ENCODE assay signal across 8 cellular contexts in genomic region chr11:62621027-62621566, GRCh38. TPM values are rescaled to one million over a fixed set of nuclear protein-coding genes. Genes with fewer than 3 reads are reported as not detected.
DNase-seq lines count a peak whose midpoint lies in the region; ATAC-seq and TF ChIP-seq lines count a peak whose summit lies in the region.

No MANE protein-coding gene starts in this region.

- H2AFZ ChIP-seq in OCI-LY1 (ENCODE audit: low read length): no peak overlapping the region
- peak overlapping the region; percentile 12 for H2AFZ ChIP-seq in neural progenitor cell (replicated peaks)

- peaks cover 7 to 31% (median 18%) of the 10 kb centered on the region in 4 donors for H3K4me1 Mint-ChIP-seq in CD4-positive, CD25-positive, alpha-beta regulatory T cell
- H3K4me1 Mint-ChIP-seq in neural progenitor cell: peaks cover 18% of the 10 kb centered on the region

- no peaks in the 10 kb centered on the region for H3K27me3 ChIP-seq in CD4-positive, CD25-positive, alpha-beta regulatory T cell (ENCODE audit: control insufficient read depth, insufficient read depth, low read length)
- H3K27me3 ChIP-seq in OCI-LY1 (ENCODE audit: insufficient read depth, low read length) (no peaks in the 10 kb centered on the region), endocrine pancreas (ENCODE audit: control insufficient read depth, insufficient read depth, low read length) (no peaks in the 10 kb centered on the region), neural progenitor cell (no peaks in the 10 kb centered on the region)

- peak overlapping the region; percentile 96 for H3K27ac ChIP-seq in CD4-positive, CD25-positive, alpha-beta regulatory T cell (ENCODE audit: insufficient read depth, low read length, poor library complexity, severe bottlenecking)
- H3K27ac ChIP-seq in OCI-LY1 (ENCODE audit: low read depth, low read length, poor library complexity, severe bottlenecking) (peak overlapping the region; percentile 81), neural progenitor cell (peak overlapping the region; percentile 17)

- intact Hi-C loops in sciatic nerve (cut with DNase I): no loop called here

- TF ChIP-seq CTCF in OCI-LY1 (IDR thresholded peaks at IDR 0.05; ENCODE audit: low read length): no peak
- no peak for TF ChIP-seq CTCF in neural progenitor cell (IDR thresholded peaks at IDR 0.05)

- H3K4me1 ChIP-seq in CD4-positive, CD25-positive, alpha-beta regulatory T cell (ENCODE audit: control insufficient read depth, insufficient read depth, low read length, poor library complexity, severe bottlenecking): peaks cover 22% of the 10 kb centered on the region
- peaks cover 14% of the 10 kb centered on the region for H3K4me1 ChIP-seq in OCI-LY1 (ENCODE audit: insufficient read depth, low read length, severe bottlenecking)
- H3K4me1 ChIP-seq in endocrine pancreas (ENCODE audit: control insufficient read depth, insufficient read depth, low read length): no peaks in the 10 kb centered on the region
- H3K4me1 ChIP-seq in neural progenitor cell: peaks cover 5% of the 10 kb centered on the region

- H3K4me2 ChIP-seq in OCI-LY1 (ENCODE audit: low read length) (peak overlapping the region; percentile 92), neural progenitor cell (peak overlapping the region; percentile 88)

- H3K4me3 Mint-ChIP-seq in CD4-positive, CD25-positive, alpha-beta regulatory T cell: peak overlapping the region; percentile 93 to 99 (median 96)
- peak overlapping the region; percentile 92 for H3K4me3 Mint-ChIP-seq in neural progenitor cell

- peaks cover 8% of the 10 kb centered on the region for H3K79me2 ChIP-seq in OCI-LY1 (ENCODE audit: insufficient read depth, low read length)
- peaks cover 19% of the 10 kb centered on the region for H3K79me2 ChIP-seq in neural progenitor cell (ENCODE audit: low read depth)

- H3K9ac ChIP-seq in OCI-LY1 (ENCODE audit: low read length) (peak overlapping the region; percentile 99), endocrine pancreas (ENCODE audit: control insufficient read depth, insufficient read depth, low read length) (peak overlapping the region; percentile 66), neural progenitor cell (peak overlapping the region; percentile 67)

- no peaks in the 10 kb centered on the region for H4K20me1 ChIP-seq in OCI-LY1 (ENCODE audit: insufficient read depth, low read length)
- no peaks in the 10 kb centered on the region for H4K20me1 ChIP-seq in neural progenitor cell (ENCODE audit: low read depth)

- H3K4me3 ChIP-seq in CD4-positive, CD25-positive, alpha-beta regulatory T cell (ENCODE audit: low read depth, low read length): peak overlapping the region; percentile 85
- H3K4me3 ChIP-seq in OCI-LY1 (ENCODE audit: low read depth, low read length, poor library complexity, severe bottlenecking) (peak overlapping the region; percentile 96), endocrine pancreas (ENCODE audit: control insufficient read depth, insufficient read depth, low read length) (peak overlapping the region; percentile 61), neural progenitor cell (peak overlapping the region; percentile 76)

- DNase-seq in CD4-positive, CD25-positive, alpha-beta regulatory T cell: no peak
- DNase-seq in neural progenitor cell (ENCODE audit: low spot score): no peak
- no peak for DNase-seq in sciatic nerve (ENCODE audit: low spot score)
- DNase-seq in KG1 (lab: John Stamatoyannopoulos, UW): no peak
- no peak for DNase-seq in NCI-H345 (lab: John Stamatoyannopoulos, UW)

- H3K27me3 Mint-ChIP-seq in CD4-positive, CD25-positive, alpha-beta regulatory T cell: no peaks in the 10 kb centered on the region
- peaks cover 6% of the 10 kb centered on the region for H3K27me3 Mint-ChIP-seq in neural progenitor cell (ENCODE audit: insufficient read depth, low read depth)

- no peaks in the 10 kb centered on the region for H3K9me2 ChIP-seq in OCI-LY1 (ENCODE audit: low read depth, low read length)

- H3K36me3 ChIP-seq in CD4-positive, CD25-positive, alpha-beta regulatory T cell (ENCODE audit: control insufficient read depth, insufficient read depth, low read length): peaks cover 11% of the 10 kb centered on the region
- peaks cover 35% of the 10 kb centered on the region for H3K36me3 ChIP-seq in OCI-LY1 (ENCODE audit: insufficient read depth, low read length)
- peaks cover 3% of the 10 kb centered on the region for H3K36me3 ChIP-seq in endocrine pancreas (ENCODE audit: control insufficient read depth, insufficient read depth, low read length)
- H3K36me3 ChIP-seq in neural progenitor cell: no peaks in the 10 kb centered on the region

- peak overlapping the region; percentile 90 to 96 (median 96) for H3K27ac Mint-ChIP-seq in CD4-positive, CD25-positive, alpha-beta regulatory T cell
- H3K27ac Mint-ChIP-seq in neural progenitor cell: peak overlapping the region; percentile 34

- no peak for ATAC-seq in CD4-positive, CD25-positive, alpha-beta regulatory T cell (ENCODE audit: low read depth in 2 of 2)
- ATAC-seq in GM19351 (IDR thresholded peaks at IDR 0.05; ENCODE audit: unreplicated experiment) (no peak), sciatic nerve (no peak)

- H3K36me3 Mint-ChIP-seq in CD4-positive, CD25-positive, alpha-beta regulatory T cell: peaks cover 18% of the 10 kb centered on the region
- H3K36me3 Mint-ChIP-seq in neural progenitor cell: peaks cover 12% of the 10 kb centered on the region

- H3K9me3 ChIP-seq in CD4-positive, CD25-positive, alpha-beta regulatory T cell (ENCODE audit: control insufficient read depth in 2 of 2, low read length in 2 of 2): no peaks in the 10 kb centered on the region
- no peaks in the 10 kb centered on the region for H3K9me3 ChIP-seq in OCI-LY1 (ENCODE audit: low read length)
- H3K9me3 ChIP-seq in endocrine pancreas (ENCODE audit: control insufficient read depth, low read length): no peaks in the 10 kb centered on the region
- no peaks in the 10 kb centered on the region for H3K9me3 ChIP-seq in neural progenitor cell (ENCODE audit: low read depth)

- H3F3A ChIP-seq in OCI-LY1 (ENCODE audit: insufficient read depth, low read length): peaks cover 7% of the 10 kb centered on the region; the same call in 1 of the 2 replicates
- peaks cover 52% of the 10 kb centered on the region for H3F3A ChIP-seq in neural progenitor cell (ENCODE audit: low read depth)

- no peaks in the 10 kb centered on the region for H3K9me3 Mint-ChIP-seq in CD4-positive, CD25-positive, alpha-beta regulatory T cell
- H3K9me3 Mint-ChIP-seq in neural progenitor cell: no peaks in the 10 kb centered on the region

RNA-seq across cellular contexts. Expression of gene B3GAT3, which starts 0.7 kb away (rescaled TPM):
- total RNA-seq in CD4-positive, CD25-positive, alpha-beta regulatory T cell: 57.5 TPM
- 10 to 100 TPM; 34.3 to 43.1 (median 35.7) TPM for polyA plus RNA-seq in CD4-positive, CD25-positive, alpha-beta regulatory T cell
- total RNA-seq in neural progenitor cell (ENCODE audit: low replicate concordance) (21.2 and 44.0 TPM in 2 replicates), sciatic nerve (38.7 TPM)

RNA-seq across cellular contexts. Expression of gene ROM1, which starts 8.0 kb away (rescaled TPM):
- total RNA-seq in CD4-positive, CD25-positive, alpha-beta regulatory T cell: 1.9 TPM
- polyA plus RNA-seq in CD4-positive, CD25-positive, alpha-beta regulatory T cell: 1 to 10 TPM in 2 of 4 donors, under 1 TPM in 2; 0.41 to 1.3 (median 0.80) TPM
- total RNA-seq in neural progenitor cell (ENCODE audit: low replicate concordance) (2.2 TPM in 1 of 2 replicates, not detected in the other), sciatic nerve (15.2 TPM)

RNA-seq across cellular contexts. Expression of gene EML3, which starts 8.5 kb away (rescaled TPM):
- 165 TPM for total RNA-seq in CD4-positive, CD25-positive, alpha-beta regulatory T cell
- polyA plus RNA-seq in CD4-positive, CD25-positive, alpha-beta regulatory T cell: 10 to 100 TPM; 16.1 to 23.2 (median 16.4) TPM
- total RNA-seq in neural progenitor cell (ENCODE audit: low replicate concordance): 4.0 and 26.6 TPM in 2 replicates
- total RNA-seq in sciatic nerve: 113 TPM

RNA-seq across cellular contexts. Expression of gene MTA2, which starts 19.4 kb away (rescaled TPM):
- total RNA-seq in CD4-positive, CD25-positive, alpha-beta regulatory T cell: 172 TPM
- 10 to 100 TPM; 30.3 to 38.6 (median 33.9) TPM for polyA plus RNA-seq in CD4-positive, CD25-positive, alpha-beta regulatory T cell
- total RNA-seq in neural progenitor cell (ENCODE audit: low replicate concordance): 108 and 135 TPM in 2 replicates
- total RNA-seq in sciatic nerve: 86.6 TPM

RNA-seq across cellular contexts. Expression of gene GANAB, which starts 25.3 kb away (rescaled TPM):
- 169 TPM for total RNA-seq in CD4-positive, CD25-positive, alpha-beta regulatory T cell
- polyA plus RNA-seq in CD4-positive, CD25-positive, alpha-beta regulatory T cell: 100 to 1,000 TPM; 128 to 138 (median 135) TPM
- total RNA-seq in neural progenitor cell (ENCODE audit: low replicate concordance): 202 and 292 TPM in 2 replicates
- total RNA-seq in sciatic nerve: 219 TPM

Comparison
In these comparisons a context has a peak if more than half of its experiments do, and no peak if none do; other contexts are left out.
1. H3K27ac ChIP-seq: peak in every context shown above with its lines; median percentile 96 in CD4-positive, CD25-positive, alpha-beta regulatory T cell; 81 in OCI-LY1; 17 in neural progenitor cell.